ENCODE assay signal across 8 cellular contexts in the genomic region with DNA sequence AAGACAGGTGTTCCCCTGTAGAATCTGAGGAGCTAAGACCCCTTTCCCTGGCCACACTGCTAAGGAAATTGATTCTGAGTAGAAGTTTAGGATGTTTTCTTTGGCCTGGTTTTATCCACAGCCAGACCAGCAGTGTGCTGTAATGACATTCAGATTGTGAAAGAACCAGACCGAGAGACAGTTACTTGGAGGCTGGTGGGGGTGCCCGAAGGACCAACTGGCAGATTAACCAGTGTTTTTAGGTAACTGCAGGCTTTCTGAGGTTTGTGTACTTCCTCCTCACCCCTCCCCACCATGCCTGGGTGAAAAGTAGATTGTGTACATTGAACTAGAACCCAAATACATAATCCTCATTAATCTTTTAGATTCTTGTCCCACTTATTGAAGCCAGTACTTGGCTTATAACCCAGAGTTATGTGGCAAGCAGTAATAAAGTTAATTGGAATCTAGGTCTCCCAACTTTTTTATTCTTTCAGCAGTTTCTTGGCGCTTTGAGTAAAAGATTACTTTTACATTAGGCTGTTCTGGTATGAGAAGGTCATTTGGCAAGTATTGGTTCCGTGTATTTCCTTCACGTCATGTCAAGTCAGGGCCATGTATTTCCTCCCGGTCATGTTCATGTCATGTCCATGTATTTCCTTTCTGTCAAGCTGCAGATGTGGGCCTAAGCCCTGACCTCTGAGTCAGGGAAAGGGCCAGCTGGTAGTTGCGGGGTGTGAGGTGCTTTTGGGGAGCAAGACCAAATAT.
DNase-seq lines count a peak whose midpoint lies in the region; ATAC-seq and TF ChIP-seq lines count a peak whose summit lies in the region.

No MANE protein-coding gene starts in this region.

- POLR2A ChIA-PET in IMR-90 (lab: Charles Lee; ENCODE audit: unreplicated experiment), result no interaction called here
- POLR2A ChIA-PET in activated CD4-positive, alpha-beta memory T cell treated with anti-CD3 and anti-CD28 coated beads for 36 hours (lab: Charles Lee), result interaction anchor here (1.0 kb wide), 1 partner anchor 255 kb away, joined by 3 read pairs; no protein-coding TSS in a partner anchor

- peak overlapping the region; percentile 73 for H3K4ac ChIP-seq in IMR-90 (ENCODE audit: low read depth, low read length)

- H3K9me3 ChIP-seq in IMR-90 (ENCODE audit: control insufficient read depth, insufficient read depth, low read length), result no peaks in the 10 kb centered on the region

- no peak overlapping the region; the same call in none of the 3 replicates for H2BK15ac ChIP-seq in IMR-90 (ENCODE audit: low read depth, low read length)

- H3K27ac Mint-ChIP-seq in activated CD4-positive, alpha-beta memory T cell treated with anti-CD3 and anti-CD28 coated beads for 36 hours, result no peak overlapping the region
- H3K27ac Mint-ChIP-seq in activated T-helper 2 cell treated with anti-CD3 and anti-CD28 coated beads, Interferon-gamma antibody, Interleukin-2, Interleukin-4, amounts not matched to agents 10 μg/mL and 5 μg/mL and 100 μg/mL, durations not matched to agents 14 hours and 24 hours and 36 hours, result no peak overlapping the region

- no peak overlapping the region for H4K91ac ChIP-seq in IMR-90 (ENCODE audit: insufficient read depth, low read depth, low read length)

- TF ChIP-seq POLR2A in IMR-90 (IDR thresholded peaks at IDR 0.05; ENCODE audit: low read depth, low read length), result no peak

- DNase-seq in IMR-90, result peak; percentile 71
- peak; percentile 31 for DNase-seq in astrocyte of the cerebellum (ENCODE audit: low read depth)
- peak; percentile 80 for DNase-seq in iris pigment epithelial cell (ENCODE audit: low read depth)
- DNase-seq in stromal cell of bone marrow (ENCODE audit: low read depth), result peak; percentile 54
- no peak for DNase-seq in activated CD4-positive, alpha-beta memory T cell treated with anti-CD3 and anti-CD28 coated beads for 36 hours
- DNase-seq in activated T-helper 2 cell treated with anti-CD3 and anti-CD28 coated beads, Interferon-gamma antibody, Interleukin-2, Interleukin-4, amounts not matched to agents 10 μg/mL and 5 μg/mL and 100 μg/mL, durations not matched to agents 14 hours and 24 hours and 36 hours (ENCODE audit: low spot score), result no peak

- H4K20me1 ChIP-seq in IMR-90 (ENCODE audit: insufficient read depth, low read length), result peaks cover 6% of the 10 kb centered on the region

- peak overlapping the region; percentile 47 for H2AK9ac ChIP-seq in IMR-90 (replicated peaks; ENCODE audit: low read depth, low read length, poor library complexity)

- peak overlapping the region; percentile 49 for H4K5ac ChIP-seq in IMR-90 (ENCODE audit: low read depth, low read length)

- intact Hi-C loops in IMR-90 (cut with micrococcal nuclease), result no loop called here
- intact Hi-C loops in activated CD4-positive, alpha-beta memory T cell treated with anti-CD3 and anti-CD28 coated beads for 36 hours (cut with micrococcal nuclease), result no loop called here
- intact Hi-C loops in activated T-helper 2 cell treated with anti-CD3 and anti-CD28 coated beads, Interferon-gamma antibody, Interleukin-2, Interleukin-4, amounts not matched to agents 10 μg/mL and 5 μg/mL and 100 μg/mL, durations not matched to agents 14 hours and 24 hours and 36 hours (cut with micrococcal nuclease), result no loop called here

- H3K4me2 ChIP-seq in IMR-90 (ENCODE audit: low read depth, low read length), result peak overlapping the region; percentile 43

- H3K4me1 Mint-ChIP-seq in activated CD4-positive, alpha-beta memory T cell treated with anti-CD3 and anti-CD28 coated beads for 36 hours (ENCODE audit: low read depth), result peaks cover 11% of the 10 kb centered on the region
- H3K4me1 Mint-ChIP-seq in activated T-helper 2 cell treated with anti-CD3 and anti-CD28 coated beads, Interferon-gamma antibody, Interleukin-2, Interleukin-4, amounts not matched to agents 10 μg/mL and 5 μg/mL and 100 μg/mL, durations not matched to agents 14 hours and 24 hours and 36 hours (ENCODE audit: low read depth), result peaks cover 16% of the 10 kb centered on the region

- in situ Hi-C loops in IMR-90 (cut with MboI; ENCODE audit: low sequenced_read_pairs), result no loop called here
- in situ Hi-C loops in astrocyte of the cerebellum (cut with HindIII; ENCODE audit: low sequenced_read_pairs), result no loop called here

- peaks cover 3 to 23% of the 10 kb centered on the region in 2 experiments; a peak in 3 of 4 replicates for H3K79me1 ChIP-seq in IMR-90 (ENCODE audit: low read depth in 1 of 2, low read length in 2 of 2)

- H3K27me3 ChIP-seq in IMR-90 (ENCODE audit: control insufficient read depth, insufficient read depth, low read length), result no peaks in the 10 kb centered on the region

- H3K27ac ChIP-seq in IMR-90 (ENCODE audit: insufficient read depth, low read length), result peak overlapping the region; percentile 63; the same call in 1 of the 2 replicates

- dilution Hi-C loops in IMR-90 (cut with HindIII; ENCODE audit: low sequenced_read_pairs, unreplicated experiment), result no loop called here

- peaks cover 33% of the 10 kb centered on the region for H3K4me1 ChIP-seq in IMR-90 (ENCODE audit: control insufficient read depth, insufficient read depth, low read length)

- peak overlapping the region; percentile 74 for H3K23ac ChIP-seq in IMR-90 (ENCODE audit: low read depth, low read length)

- peak overlapping the region; percentile 86; the same call in 1 of the 2 replicates for H3K18ac ChIP-seq in IMR-90 (ENCODE audit: low read depth, low read length)

- peaks cover 38% of the 10 kb centered on the region for H3K9me1 ChIP-seq in IMR-90 (ENCODE audit: insufficient read depth, low read length)

- H2BK120ac ChIP-seq in IMR-90 (ENCODE audit: low read depth, low read length), result peak overlapping the region; percentile 80

- TF ChIP-seq CTCF in IMR-90 (conservative IDR thresholded peaks at IDR 0.05; ENCODE audit: low read depth, low read length) (no peak), astrocyte of the cerebellum (IDR thresholded peaks at IDR 0.05; ENCODE audit: low read depth, low read length, missing control alignments) (no peak)

- no peak overlapping the region for H3K56ac ChIP-seq in IMR-90 (ENCODE audit: extremely low read depth, insufficient read depth, low read length)

- H4K8ac ChIP-seq in IMR-90 (ENCODE audit: low read depth in 2 of 2, low read length in 2 of 2), result peak overlapping the region in 1 of 2 experiments; percentile 78; a peak in 2 of 4 replicates

- peak overlapping the region; percentile 37 for H2BK5ac ChIP-seq in IMR-90 (ENCODE audit: low read depth, low read length, poor library complexity, severe bottlenecking)

- no peak overlapping the region for H3K9ac ChIP-seq in IMR-90 (ENCODE audit: low read depth, low read length)

- no CpG with 5 or more reads among the region's 7 CpGs for WGBS in IMR-90 (ENCODE audit: extremely low coverage in 2 of 2, insufficient read length in 1 of 2), 2 experiments

- no peaks in the 10 kb centered on the region for H3K9me3 Mint-ChIP-seq in activated CD4-positive, alpha-beta memory T cell treated with anti-CD3 and anti-CD28 coated beads for 36 hours
- H3K9me3 Mint-ChIP-seq in activated T-helper 2 cell treated with anti-CD3 and anti-CD28 coated beads, Interferon-gamma antibody, Interleukin-2, Interleukin-4, amounts not matched to agents 10 μg/mL and 5 μg/mL and 100 μg/mL, durations not matched to agents 14 hours and 24 hours and 36 hours, result no peaks in the 10 kb centered on the region

- peak overlapping the region; percentile 88 for H3K14ac ChIP-seq in IMR-90 (replicated peaks; ENCODE audit: low read depth, low read length)

- H3K27me3 Mint-ChIP-seq in activated CD4-positive, alpha-beta memory T cell treated with anti-CD3 and anti-CD28 coated beads for 36 hours, result no peaks in the 10 kb centered on the region
- H3K27me3 Mint-ChIP-seq in activated T-helper 2 cell treated with anti-CD3 and anti-CD28 coated beads, Interferon-gamma antibody, Interleukin-2, Interleukin-4, amounts not matched to agents 10 μg/mL and 5 μg/mL and 100 μg/mL, durations not matched to agents 14 hours and 24 hours and 36 hours (ENCODE audit: low read depth), result no peaks in the 10 kb centered on the region

- peak overlapping the region; percentile 40; the same call in 1 of the 2 replicates for H2BK20ac ChIP-seq in IMR-90 (ENCODE audit: low read depth, low read length)

- no peak overlapping the region for H3K4me3 ChIP-seq in IMR-90 (ENCODE audit: insufficient read depth, low read depth, low read length)
- no peak overlapping the region for H3K4me3 ChIP-seq in astrocyte of the cerebellum (ENCODE audit: low read depth, low read length)

- peak overlapping the region; percentile 87 for H2AK5ac ChIP-seq in IMR-90 (ENCODE audit: low read depth, low read length)

- CTCF ChIA-PET in IMR-90 (lab: Yijun Ruan, JAX), result no interaction called here
- CTCF ChIA-PET in activated CD4-positive, alpha-beta memory T cell treated with anti-CD3 and anti-CD28 coated beads for 36 hours (lab: Charles Lee), result no interaction called here

- H3K36me3 Mint-ChIP-seq in activated CD4-positive, alpha-beta memory T cell treated with anti-CD3 and anti-CD28 coated beads for 36 hours, result no peaks in the 10 kb centered on the region
- no peaks in the 10 kb centered on the region for H3K36me3 Mint-ChIP-seq in activated T-helper 2 cell treated with anti-CD3 and anti-CD28 coated beads, Interferon-gamma antibody, Interleukin-2, Interleukin-4, amounts not matched to agents 10 μg/mL and 5 μg/mL and 100 μg/mL, durations not matched to agents 14 hours and 24 hours and 36 hours (ENCODE audit: low read depth)

- BruUV-seq in IMR-90 (replicated peaks; lab: Mats Ljungman, UMichigan), result no TSS peak

- no peaks in the 10 kb centered on the region for H3K36me3 ChIP-seq in IMR-90 (ENCODE audit: control insufficient read depth, insufficient read depth, low read length)

- H2AFZ ChIP-seq in IMR-90 (replicated peaks; ENCODE audit: low read length, poor library complexity), result no peak overlapping the region

- ATAC-seq in IMR-90 (ENCODE audit: low read depth) (0 out of 2 replicates have a peak, but pooled peaks have one; percentile 12), GM18511 (IDR thresholded peaks at IDR 0.05; ENCODE audit: unreplicated experiment) (no peak), GM19324 (IDR thresholded peaks at IDR 0.05; ENCODE audit: low FRiP score, unreplicated experiment) (no peak)

- no peak for TF ChIP-seq RAD21 in IMR-90 (IDR thresholded peaks at IDR 0.05; ENCODE audit: low read length)

- no peak overlapping the region for H3K4me3 Mint-ChIP-seq in activated CD4-positive, alpha-beta memory T cell treated with anti-CD3 and anti-CD28 coated beads for 36 hours
- H3K4me3 Mint-ChIP-seq in activated T-helper 2 cell treated with anti-CD3 and anti-CD28 coated beads, Interferon-gamma antibody, Interleukin-2, Interleukin-4, amounts not matched to agents 10 μg/mL and 5 μg/mL and 100 μg/mL, durations not matched to agents 14 hours and 24 hours and 36 hours (ENCODE audit: low read depth), result no peak overlapping the region

TF ChIP-seq in IMR-90, 13 proteins besides CTCF, POLR2A, EP300 and RAD21:
- TF ChIP-seq MXI1 (IDR thresholded peaks at IDR 0.05; ENCODE audit: borderline replicate concordance, low read depth, low read length), result 0 out of 2 replicates have a peak, but pooled peaks have one; percentile 8
- peak; percentile 87 for TF ChIP-seq CEBPB (IDR thresholded peaks at IDR 0.05; ENCODE audit: low read depth, low read length)
- no peak for TF ChIP-seq RFX5 (IDR thresholded peaks at IDR 0.05; ENCODE audit: low read depth, low read length)

Comparison
In these comparisons a context has a peak if more than half of its experiments do, and no peak if none do; other contexts are left out.
1. DNase-seq: peak in IMR-90 (single experiment), astrocyte of the cerebellum (single experiment), iris pigment epithelial cell (single experiment) and stromal cell of bone marrow (single experiment); none in activated CD4-positive, alpha-beta memory T cell treated with anti-CD3 and anti-CD28 coated beads for 36 hours (single experiment) and activated T-helper 2 cell treated with anti-CD3 and anti-CD28 coated beads, Interferon-gamma antibody, Interleukin-2, Interleukin-4, amounts not matched to agents 10 μg/mL and 5 μg/mL and 100 μg/mL, durations not matched to agents 14 hours and 24 hours and 36 hours (single experiment).